Comparison of ENCODE assay signal across 20 cellular contexts in the genomic region with DNA sequence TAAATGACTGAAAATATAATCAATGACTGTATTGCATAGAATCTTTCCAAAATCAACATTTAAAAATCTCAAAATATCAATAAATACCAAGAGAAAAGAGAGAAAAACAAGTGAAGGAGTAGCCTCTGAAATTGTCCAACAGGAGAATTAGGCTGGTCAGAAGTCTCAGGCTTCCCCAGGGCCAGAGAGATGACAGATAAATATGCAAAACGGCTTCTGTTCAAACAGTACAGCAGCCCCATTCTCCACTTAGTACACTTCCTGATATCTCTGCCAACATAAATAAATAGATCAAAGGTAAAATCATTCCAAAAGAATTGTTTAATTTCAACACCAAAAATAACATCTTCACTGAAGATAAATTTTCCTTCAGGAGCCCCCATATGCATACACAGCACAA.
"Had no signal": no experiment of that assay in that cellular context is flagged by ENCODE, and none has a peak within 500 bp of the region (broad histone marks: within the 10 kb centered on the region; RNA-seq: fewer than 3 reads in every experiment).

No MANE protein-coding gene starts in this region.

- H3K36me3 ChIP-seq: neutrophil, right lobe of liver, suprapubic skin, tibial artery, upper lobe of right lung, vagina had no signal

- H3K4me1 ChIP-seq: psoas muscle, right lobe of liver, suprapubic skin, tibial artery, upper lobe of right lung, vagina had no signal

- H3K27me3 ChIP-seq: hepatocyte, neutrophil, right lobe of liver, suprapubic skin, tibial artery, upper lobe of right lung, vagina had no signal

- H3K27ac ChIP-seq: dorsolateral prefrontal cortex, hepatocyte, neutrophil, psoas muscle, right lobe of liver, suprapubic skin, tibial artery, upper lobe of right lung, vagina had no signal

- H3K36me3 Mint-ChIP-seq: naive thymus-derived CD8-positive, alpha-beta T cell; stimulated activated effector memory CD8-positive, alpha-beta T cell treated with anti-CD3 and anti-CD28 coated beads, Interleukin-12 subunit alpha, Interleukin-12 subunit beta, amount 100 ng/mL, for 72 hours had no signal

- H3K4me3 ChIP-seq: dorsolateral prefrontal cortex, hepatocyte, psoas muscle, right lobe of liver, suprapubic skin, tibial artery, upper lobe of right lung, vagina had no signal

- H3K4me1 Mint-ChIP-seq: naive thymus-derived CD8-positive, alpha-beta T cell; stimulated activated effector memory CD8-positive, alpha-beta T cell treated with anti-CD3 and anti-CD28 coated beads, Interleukin-12 subunit alpha, Interleukin-12 subunit beta, amount 100 ng/mL, for 72 hours had no signal

- H3K27me3 Mint-ChIP-seq: naive thymus-derived CD8-positive, alpha-beta T cell had no signal

- DNase-seq: dorsolateral prefrontal cortex; effector CD8-positive, alpha-beta T cell; foreskin melanocyte; head of caudate nucleus; left colon; mammary epithelial cell; naive thymus-derived CD8-positive, alpha-beta T cell; psoas muscle; retina; right lobe of liver; stimulated activated CD4-positive, alpha-beta T cell treated with anti-CD3 and anti-CD28 coated beads, Interleukin-4, amount 100 ng/mL, for 1 hour; stimulated activated CD8-positive, alpha-beta memory T cell treated with anti-CD3 and anti-CD28 coated beads, Interleukin-4, amount 100 ng/mL, for 48 hours; stimulated activated naive CD8-positive, alpha-beta T cell treated with anti-CD3 and anti-CD28 coated beads, Interleukin-15, Interleukin-2, amounts not matched to agents 100 U/mL and 50 U/mL, for 24 hours; tibial artery; upper lobe of right lung had no signal

- H3K27ac Mint-ChIP-seq: naive thymus-derived CD8-positive, alpha-beta T cell; stimulated activated effector memory CD8-positive, alpha-beta T cell treated with anti-CD3 and anti-CD28 coated beads, Interleukin-12 subunit alpha, Interleukin-12 subunit beta, amount 100 ng/mL, for 72 hours had no signal

- H3K9me3 ChIP-seq: neutrophil, right lobe of liver, suprapubic skin, tibial artery, upper lobe of right lung, vagina had no signal

- H3K4me3 Mint-ChIP-seq: naive thymus-derived CD8-positive, alpha-beta T cell; stimulated activated effector memory CD8-positive, alpha-beta T cell treated with anti-CD3 and anti-CD28 coated beads, Interleukin-12 subunit alpha, Interleukin-12 subunit beta, amount 100 ng/mL, for 72 hours had no signal
